Comparison of ENCODE assay signal across 26 cellular contexts in the genomic region with DNA sequence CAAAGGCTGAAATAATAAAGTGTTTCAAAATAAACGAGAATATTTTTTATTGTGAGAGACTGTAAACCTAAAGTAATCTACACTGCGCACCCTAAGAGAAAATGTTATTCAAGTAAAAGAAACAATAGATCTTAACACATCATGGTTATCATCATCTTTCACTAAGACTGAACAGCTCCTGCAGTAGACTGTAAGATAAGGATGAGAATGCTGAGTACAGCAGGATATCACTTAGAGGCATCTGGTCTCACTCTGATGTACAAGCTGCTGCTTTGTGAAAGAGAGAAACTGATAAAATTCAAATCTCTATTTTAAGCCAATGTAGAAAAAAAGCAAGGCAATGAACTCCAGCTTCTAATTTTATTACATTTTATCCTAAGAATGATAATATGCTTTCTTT.
"Had no signal": no experiment of that assay in that cellular context is flagged by ENCODE, and none has a peak within 500 bp of the region (broad histone marks: within the 10 kb centered on the region; RNA-seq: fewer than 3 reads in every experiment).

No MANE protein-coding gene starts in this region.

- ATAC-seq: natural killer cell; psoas muscle; right lobe of liver; stimulated activated naive B cell treated with anti-CD40 and anti-IgM and Interleukin-4, amounts not matched to agents 10 μg/mL and 1 μg/mL and 100 μg/mL, for 72 hours; stimulated activated naive CD8-positive, alpha-beta T cell treated with anti-CD3 and anti-CD28 coated beads, Interleukin-15, Interleukin-2, amounts not matched to agents 100 U/mL and 50 U/mL, for 24 hours had no signal

- H3K27ac ChIP-seq: left ventricle myocardium inferior, neural progenitor cell, neutrophil, parathyroid adenoma, psoas muscle, right lobe of liver, stomach, testis, thyroid gland, transverse colon, upper lobe of left lung, vagina had no signal

- H3K4me3 Mint-ChIP-seq: mesothelial cell of epicardium; naive B cell; natural killer cell; nephron progenitor cell; neural progenitor cell; stimulated activated naive B cell treated with anti-CD40 and anti-IgM and Interleukin-4, amounts not matched to agents 10 μg/mL and 1 μg/mL and 100 μg/mL, for 72 hours had no signal

- H3K4me3 ChIP-seq: left ventricle myocardium inferior, lung, neural progenitor cell, psoas muscle, right lobe of liver, stomach, testis, thyroid gland, transverse colon, upper lobe of left lung, vagina had no signal

- H3K9me3 ChIP-seq: left ventricle myocardium inferior, neutrophil, psoas muscle, right lobe of liver, stomach, testis, thyroid gland, transverse colon, upper lobe of left lung, vagina had no signal

- H3K4me1 Mint-ChIP-seq: naive B cell; natural killer cell; neural progenitor cell; stimulated activated naive B cell treated with anti-CD40 and anti-IgM and Interleukin-4, amounts not matched to agents 10 μg/mL and 1 μg/mL and 100 μg/mL, for 72 hours had no signal

- H3K36me3 Mint-ChIP-seq: mesothelial cell of epicardium, natural killer cell, neural progenitor cell had no signal

- H3K27ac Mint-ChIP-seq: mesothelial cell of epicardium; naive B cell; natural killer cell; nephron progenitor cell; neural progenitor cell; stimulated activated naive B cell treated with anti-CD40 and anti-IgM and Interleukin-4, amounts not matched to agents 10 μg/mL and 1 μg/mL and 100 μg/mL, for 72 hours had no signal

- DNase-seq: islet precursor cell; left ventricle myocardium inferior; mesendoderm; naive B cell; natural killer cell; nephron progenitor cell; occipital lobe; psoas muscle; right lobe of liver; stimulated activated CD4-positive, alpha-beta T cell treated with anti-CD3 and anti-CD28 coated beads, Interleukin-12 subunit alpha, Interleukin-12 subunit beta, amount 100 ng/mL, for 4 hours; stimulated activated CD4-positive, alpha-beta T cell treated with anti-CD3 and anti-CD28 coated beads, Interleukin-15, amount 100 ng/mL, for 24 hours; stimulated activated CD4-positive, alpha-beta T cell treated with anti-CD3 and anti-CD28 coated beads, Interleukin-2, amount 100 ng/mL, for 24 hours; stimulated activated CD4-positive, alpha-beta T cell treated with anti-CD3 and anti-CD28 coated beads, Interleukin-4, amount 100 ng/mL, for 1 hour; stimulated activated naive B cell treated with anti-CD40 and anti-IgM and Interleukin-4, amounts not matched to agents 10 μg/mL and 1 μg/mL and 100 μg/mL, for 72 hours; stimulated activated naive CD8-positive, alpha-beta T cell treated with anti-CD3 and anti-CD28 coated beads, Interleukin-15, Interleukin-2, amounts not matched to agents 100 U/mL and 50 U/mL, for 24 hours; stomach; testis; thyroid gland; transverse colon; upper lobe of left lung had no signal
